ENCODE assay signal across 1 cellular context in genomic region chr9:34370335-34370969, GRCh38.
TF ChIP-seq lines count a peak whose summit lies in the region.

No MANE protein-coding gene starts in this region.

TF ChIP-seq in H1, 55 proteins besides CTCF, POLR2A, EP300 and RAD21:
- TF ChIP-seq BCL11A (IDR thresholded peaks at IDR 0.05; ENCODE audit: low read depth in 2 of 2, low read length in 2 of 2): no peak
- no peak for TF ChIP-seq POU5F1 (IDR thresholded peaks at IDR 0.05; ENCODE audit: low read depth, low read length)
- TF ChIP-seq TEAD4 (IDR thresholded peaks at IDR 0.05; ENCODE audit: low read depth, low read length): no peak
- no peak for TF ChIP-seq YY1 (IDR thresholded peaks at IDR 0.05; ENCODE audit: low read depth, low read length)
- TF ChIP-seq ATF3 (IDR thresholded peaks at IDR 0.05; ENCODE audit: insufficient read depth, low read depth, low read length): no peak
- no peak for TF ChIP-seq SP2 (IDR thresholded peaks at IDR 0.05; ENCODE audit: low read length)
- no peak for TF ChIP-seq FOSL1 (IDR thresholded peaks at IDR 0.05; ENCODE audit: insufficient read depth, low read depth, low read length)
- no peak for TF ChIP-seq RNF2 (IDR thresholded peaks at IDR 0.05; ENCODE audit: borderline replicate concordance, low read depth, low read length, missing control alignments, poor library complexity, severe bottlenecking)
- no peak for TF ChIP-seq SP4 (IDR thresholded peaks at IDR 0.05; ENCODE audit: low read length)
- TF ChIP-seq TCF12 (IDR thresholded peaks at IDR 0.05; ENCODE audit: low read depth, low read length): no peak
- TF ChIP-seq JUND (IDR thresholded peaks at IDR 0.05; ENCODE audit: low read length): no peak
- TF ChIP-seq POLR2AphosphoS5 (IDR thresholded peaks at IDR 0.05; ENCODE audit: low read depth, low read length): no peak
- no peak for TF ChIP-seq HDAC2 (IDR thresholded peaks at IDR 0.05; ENCODE audit: borderline replicate concordance in 1 of 2, low read depth in 2 of 2, low read length in 2 of 2)
- TF ChIP-seq MAX (IDR thresholded peaks at IDR 0.05): no peak
- TF ChIP-seq RBBP5 (IDR thresholded peaks at IDR 0.05; ENCODE audit: borderline replicate concordance, low read depth, low read length): no peak
- TF ChIP-seq KDM4A (IDR thresholded peaks at IDR 0.05; ENCODE audit: low read depth, low read length, severe bottlenecking): no peak
- no peak for TF ChIP-seq EZH2 (IDR thresholded peaks at IDR 0.05; ENCODE audit: low read depth, low read length, severe bottlenecking)
- TF ChIP-seq, protein P1, sequence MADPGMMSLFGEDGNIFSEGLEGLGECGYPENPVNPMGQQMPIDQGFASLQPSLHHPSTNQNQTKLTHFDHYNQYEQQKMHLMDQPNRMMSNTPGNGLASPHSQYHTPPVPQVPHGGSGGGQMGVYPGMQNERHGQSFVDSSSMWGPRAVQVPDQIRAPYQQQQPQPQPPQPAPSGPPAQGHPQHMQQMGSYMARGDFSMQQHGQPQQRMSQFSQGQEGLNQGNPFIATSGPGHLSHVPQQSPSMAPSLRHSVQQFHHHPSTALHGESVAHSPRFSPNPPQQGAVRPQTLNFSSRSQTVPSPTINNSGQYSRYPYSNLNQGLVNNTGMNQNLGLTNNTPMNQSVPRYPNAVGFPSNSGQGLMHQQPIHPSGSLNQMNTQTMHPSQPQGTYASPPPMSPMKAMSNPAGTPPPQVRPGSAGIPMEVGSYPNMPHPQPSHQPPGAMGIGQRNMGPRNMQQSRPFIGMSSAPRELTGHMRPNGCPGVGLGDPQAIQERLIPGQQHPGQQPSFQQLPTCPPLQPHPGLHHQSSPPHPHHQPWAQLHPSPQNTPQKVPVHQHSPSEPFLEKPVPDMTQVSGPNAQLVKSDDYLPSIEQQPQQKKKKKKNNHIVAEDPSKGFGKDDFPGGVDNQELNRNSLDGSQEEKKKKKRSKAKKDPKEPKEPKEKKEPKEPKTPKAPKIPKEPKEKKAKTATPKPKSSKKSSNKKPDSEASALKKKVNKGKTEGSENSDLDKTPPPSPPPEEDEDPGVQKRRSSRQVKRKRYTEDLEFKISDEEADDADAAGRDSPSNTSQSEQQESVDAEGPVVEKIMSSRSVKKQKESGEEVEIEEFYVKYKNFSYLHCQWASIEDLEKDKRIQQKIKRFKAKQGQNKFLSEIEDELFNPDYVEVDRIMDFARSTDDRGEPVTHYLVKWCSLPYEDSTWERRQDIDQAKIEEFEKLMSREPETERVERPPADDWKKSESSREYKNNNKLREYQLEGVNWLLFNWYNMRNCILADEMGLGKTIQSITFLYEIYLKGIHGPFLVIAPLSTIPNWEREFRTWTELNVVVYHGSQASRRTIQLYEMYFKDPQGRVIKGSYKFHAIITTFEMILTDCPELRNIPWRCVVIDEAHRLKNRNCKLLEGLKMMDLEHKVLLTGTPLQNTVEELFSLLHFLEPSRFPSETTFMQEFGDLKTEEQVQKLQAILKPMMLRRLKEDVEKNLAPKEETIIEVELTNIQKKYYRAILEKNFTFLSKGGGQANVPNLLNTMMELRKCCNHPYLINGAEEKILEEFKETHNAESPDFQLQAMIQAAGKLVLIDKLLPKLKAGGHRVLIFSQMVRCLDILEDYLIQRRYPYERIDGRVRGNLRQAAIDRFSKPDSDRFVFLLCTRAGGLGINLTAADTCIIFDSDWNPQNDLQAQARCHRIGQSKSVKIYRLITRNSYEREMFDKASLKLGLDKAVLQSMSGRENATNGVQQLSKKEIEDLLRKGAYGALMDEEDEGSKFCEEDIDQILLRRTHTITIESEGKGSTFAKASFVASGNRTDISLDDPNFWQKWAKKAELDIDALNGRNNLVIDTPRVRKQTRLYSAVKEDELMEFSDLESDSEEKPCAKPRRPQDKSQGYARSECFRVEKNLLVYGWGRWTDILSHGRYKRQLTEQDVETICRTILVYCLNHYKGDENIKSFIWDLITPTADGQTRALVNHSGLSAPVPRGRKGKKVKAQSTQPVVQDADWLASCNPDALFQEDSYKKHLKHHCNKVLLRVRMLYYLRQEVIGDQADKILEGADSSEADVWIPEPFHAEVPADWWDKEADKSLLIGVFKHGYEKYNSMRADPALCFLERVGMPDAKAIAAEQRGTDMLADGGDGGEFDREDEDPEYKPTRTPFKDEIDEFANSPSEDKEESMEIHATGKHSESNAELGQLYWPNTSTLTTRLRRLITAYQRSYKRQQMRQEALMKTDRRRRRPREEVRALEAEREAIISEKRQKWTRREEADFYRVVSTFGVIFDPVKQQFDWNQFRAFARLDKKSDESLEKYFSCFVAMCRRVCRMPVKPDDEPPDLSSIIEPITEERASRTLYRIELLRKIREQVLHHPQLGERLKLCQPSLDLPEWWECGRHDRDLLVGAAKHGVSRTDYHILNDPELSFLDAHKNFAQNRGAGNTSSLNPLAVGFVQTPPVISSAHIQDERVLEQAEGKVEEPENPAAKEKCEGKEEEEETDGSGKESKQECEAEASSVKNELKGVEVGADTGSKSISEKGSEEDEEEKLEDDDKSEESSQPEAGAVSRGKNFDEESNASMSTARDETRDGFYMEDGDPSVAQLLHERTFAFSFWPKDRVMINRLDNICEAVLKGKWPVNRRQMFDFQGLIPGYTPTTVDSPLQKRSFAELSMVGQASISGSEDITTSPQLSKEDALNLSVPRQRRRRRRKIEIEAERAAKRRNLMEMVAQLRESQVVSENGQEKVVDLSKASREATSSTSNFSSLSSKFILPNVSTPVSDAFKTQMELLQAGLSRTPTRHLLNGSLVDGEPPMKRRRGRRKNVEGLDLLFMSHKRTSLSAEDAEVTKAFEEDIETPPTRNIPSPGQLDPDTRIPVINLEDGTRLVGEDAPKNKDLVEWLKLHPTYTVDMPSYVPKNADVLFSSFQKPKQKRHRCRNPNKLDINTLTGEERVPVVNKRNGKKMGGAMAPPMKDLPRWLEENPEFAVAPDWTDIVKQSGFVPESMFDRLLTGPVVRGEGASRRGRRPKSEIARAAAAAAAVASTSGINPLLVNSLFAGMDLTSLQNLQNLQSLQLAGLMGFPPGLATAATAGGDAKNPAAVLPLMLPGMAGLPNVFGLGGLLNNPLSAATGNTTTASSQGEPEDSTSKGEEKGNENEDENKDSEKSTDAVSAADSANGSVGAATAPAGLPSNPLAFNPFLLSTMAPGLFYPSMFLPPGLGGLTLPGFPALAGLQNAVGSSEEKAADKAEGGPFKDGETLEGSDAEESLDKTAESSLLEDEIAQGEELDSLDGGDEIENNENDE (IDR thresholded peaks at IDR 0.05; ENCODE audit: insufficient replicate concordance, low read length): no peak
